ENCODE assay signal across 17 cellular contexts in the genomic region with DNA sequence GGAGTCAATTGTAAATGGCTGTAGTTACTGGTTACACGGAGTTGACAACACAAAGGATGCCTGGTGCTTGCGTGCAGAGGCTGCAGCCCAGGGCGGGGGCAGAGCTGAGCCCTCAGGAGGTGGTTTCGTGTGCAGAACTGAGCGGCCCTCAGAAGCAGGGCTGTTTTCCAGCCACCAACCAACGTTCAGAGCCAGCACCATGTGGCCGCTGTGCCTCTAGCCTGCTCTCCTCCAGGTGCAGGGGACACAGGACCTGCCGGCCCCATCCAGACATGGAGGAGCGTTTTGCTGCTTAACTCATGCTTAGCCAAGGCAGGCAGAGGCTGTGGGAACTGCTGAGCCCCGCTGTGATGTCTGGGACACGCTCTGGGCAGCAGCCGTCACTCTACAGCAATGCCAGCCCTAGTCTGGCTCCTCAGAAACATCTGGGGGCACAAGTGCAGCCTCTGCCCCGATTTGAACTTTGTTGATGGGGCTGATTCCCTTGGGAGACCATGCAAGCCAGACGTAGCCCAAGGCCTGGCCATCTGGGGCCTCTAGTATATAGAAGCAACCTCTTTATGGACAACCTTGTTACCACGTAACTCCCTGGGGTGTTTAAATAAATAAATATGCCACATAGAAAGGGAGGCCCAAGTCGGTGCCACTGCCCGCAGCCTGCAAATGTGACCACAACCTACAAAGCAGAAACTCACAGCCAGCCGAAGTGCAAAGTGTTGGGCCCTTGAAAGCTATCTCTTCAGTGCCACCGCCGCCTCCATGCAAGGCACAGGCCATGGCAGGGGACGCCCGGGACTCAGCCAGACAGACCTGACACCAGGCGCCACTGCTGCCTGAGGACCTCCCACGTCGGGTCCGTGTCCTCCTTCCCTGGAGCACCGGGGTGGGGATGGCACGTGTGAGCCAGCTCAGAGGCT. TPM values are rescaled to one million over a fixed set of nuclear protein-coding genes. Genes with fewer than 3 reads are reported as not detected.
DNase-seq lines count a peak whose midpoint lies in the region; TF ChIP-seq lines count a peak whose summit lies in the region.
"Had no signal": no experiment of that assay in that cellular context is flagged by ENCODE, and none has a peak within 500 bp of the region (broad histone marks: within the 10 kb centered on the region; RNA-seq: fewer than 3 reads in every experiment).

No MANE protein-coding gene starts in this region.

- H3K27ac Mint-ChIP-seq in endodermal cell (no peak overlapping the region), neural progenitor cell (no peak overlapping the region)
- no peak overlapping the region for H3K27ac Mint-ChIP-seq in activated CD4-positive, alpha-beta T cell treated with anti-CD3 and anti-CD28 coated beads, Interleukin-2, amount 10 ng/mL, durations not matched to agents 7 days and 5 days
- H3K27ac Mint-ChIP-seq: activated B cell treated with CpG ODN at 0.5 μM for 24 hours; CD4-positive, alpha-beta T cell; stimulated activated naive B cell treated with anti-CD40 and anti-IgM and Interleukin-4, amounts not matched to agents 10 μg/mL and 1 μg/mL and 100 μg/mL, for 72 hours had no signal

- H3K27me3 ChIP-seq in endodermal cell (ENCODE audit: control insufficient read depth, insufficient read depth, low read length, poor library complexity, severe bottlenecking), result no peaks in the 10 kb centered on the region
- H3K27me3 ChIP-seq in neural progenitor cell, result no peaks in the 10 kb centered on the region
- H3K27me3 ChIP-seq: Peyer's patch had no signal

- WGBS in endodermal cell (ENCODE audit: insufficient coverage in 1 of 2, insufficient read length in 1 of 2), 2 experiments, result 93% methylated on average over 19 to 28 of the region's 28 CpGs

- no peaks in the 10 kb centered on the region for H4K20me1 ChIP-seq in neural progenitor cell (ENCODE audit: low read depth)

- H3K9ac ChIP-seq in endodermal cell (ENCODE audit: extremely low read depth, low read length, poor library complexity, severe bottlenecking) (no peak overlapping the region), neural progenitor cell (no peak overlapping the region)
- H3K9ac ChIP-seq: parathyroid adenoma had no signal

- POLR2A ChIA-PET in activated CD4-positive, alpha-beta T cell treated with anti-CD3 and anti-CD28 coated beads, Interleukin-2, amount 10 ng/mL, durations not matched to agents 7 days and 5 days (lab: Charles Lee), result no interaction called here

- H3K36me3 ChIP-seq in endodermal cell (ENCODE audit: control insufficient read depth, insufficient read depth, low read length), result peaks cover 11% of the 10 kb centered on the region
- H3K36me3 ChIP-seq in neural progenitor cell, result no peaks in the 10 kb centered on the region

- H3K27me3 Mint-ChIP-seq in endodermal cell (ENCODE audit: insufficient read depth) (no peaks in the 10 kb centered on the region), neural progenitor cell (ENCODE audit: insufficient read depth, low read depth) (peaks cover 14% of the 10 kb centered on the region)
- no peaks in the 10 kb centered on the region for H3K27me3 Mint-ChIP-seq in activated CD4-positive, alpha-beta T cell treated with anti-CD3 and anti-CD28 coated beads, Interleukin-2, amount 10 ng/mL, durations not matched to agents 7 days and 5 days
- H3K27me3 Mint-ChIP-seq: activated B cell treated with CpG ODN at 0.5 μM for 24 hours; CD4-positive, alpha-beta T cell; stimulated activated naive B cell treated with anti-CD40 and anti-IgM and Interleukin-4, amounts not matched to agents 10 μg/mL and 1 μg/mL and 100 μg/mL, for 72 hours had no signal

- no peaks in the 10 kb centered on the region for H3F3A ChIP-seq in neural progenitor cell (ENCODE audit: low read depth)

- H3K4me3 ChIP-seq in endodermal cell (ENCODE audit: low read length) (no peak overlapping the region), neural progenitor cell (no peak overlapping the region)
- H3K4me3 ChIP-seq: Peyer's patch had no signal

- H3K36me3 Mint-ChIP-seq in endodermal cell (ENCODE audit: low read depth) (peaks cover 16% of the 10 kb centered on the region), neural progenitor cell (peaks cover 8% of the 10 kb centered on the region)
- H3K36me3 Mint-ChIP-seq in activated CD4-positive, alpha-beta T cell treated with anti-CD3 and anti-CD28 coated beads, Interleukin-2, amount 10 ng/mL, durations not matched to agents 7 days and 5 days (ENCODE audit: low read depth), result peaks cover 29% of the 10 kb centered on the region

- no peak overlapping the region for H3K4me2 ChIP-seq in neural progenitor cell

- peak overlapping the region; percentile 78 for H3K27ac ChIP-seq in endodermal cell (ENCODE audit: low read depth, low read length)
- H3K27ac ChIP-seq in neural progenitor cell, result no peak overlapping the region
- H3K27ac ChIP-seq: 22Rv1, parathyroid adenoma, Peyer's patch had no signal

- DNase-seq in NCI-H2171 treated with DMSO at 0.1 percent for 48 hours (lab: John Stamatoyannopoulos, UW) (peak; percentile 23), NCI-H2171 (lab: John Stamatoyannopoulos, UW) (no peak), NCI-H2107 treated with DMSO at 0.1 percent for 48 hours (lab: John Stamatoyannopoulos, UW; ENCODE audit: unreplicated experiment) (peak; percentile 86), endodermal cell (no peak), neural progenitor cell (ENCODE audit: low spot score) (peak; percentile 21), H4 (ENCODE audit: low spot score) (no peak), germinal center (ENCODE audit: low spot score) (no peak)
- no peak for DNase-seq in activated CD4-positive, alpha-beta T cell treated with anti-CD3 and anti-CD28 coated beads, Interleukin-2, amount 10 ng/mL, durations not matched to agents 7 days and 5 days
- DNase-seq: activated B cell treated with CpG ODN at 0.5 μM for 24 hours; amniotic stem cell; CD4-positive, alpha-beta T cell; NCI-H524 treated with DMSO at 0.1 percent for 48 hours; Peyer's patch; stimulated activated naive B cell treated with anti-CD40 and anti-IgM and Interleukin-4, amounts not matched to agents 10 μg/mL and 1 μg/mL and 100 μg/mL, for 72 hours; trophoblast cell had no signal

- no peak for TF ChIP-seq CTCF in endodermal cell (conservative IDR thresholded peaks at IDR 0.05)
- no peak for TF ChIP-seq CTCF in neural progenitor cell (IDR thresholded peaks at IDR 0.05)

- no peaks in the 10 kb centered on the region for H3K79me2 ChIP-seq in neural progenitor cell (ENCODE audit: low read depth)
- H3K79me2 ChIP-seq: parathyroid adenoma had no signal

- H3K9me3 ChIP-seq in endodermal cell (ENCODE audit: control insufficient read depth, low read length), result peaks cover 6% of the 10 kb centered on the region
- H3K9me3 ChIP-seq in neural progenitor cell (ENCODE audit: low read depth), result no peaks in the 10 kb centered on the region
- H3K9me3 ChIP-seq: Peyer's patch had no signal

- CTCF ChIA-PET in activated CD4-positive, alpha-beta T cell treated with anti-CD3 and anti-CD28 coated beads, Interleukin-2, amount 10 ng/mL, durations not matched to agents 7 days and 5 days (lab: Charles Lee), result no interaction called here

- H3K4me1 Mint-ChIP-seq in endodermal cell (no peaks in the 10 kb centered on the region), neural progenitor cell (peaks cover 7% of the 10 kb centered on the region)
- H3K4me1 Mint-ChIP-seq in activated CD4-positive, alpha-beta T cell treated with anti-CD3 and anti-CD28 coated beads, Interleukin-2, amount 10 ng/mL, durations not matched to agents 7 days and 5 days, result no peaks in the 10 kb centered on the region
- H3K4me1 Mint-ChIP-seq: activated B cell treated with CpG ODN at 0.5 μM for 24 hours had no signal

- no peak overlapping the region for H2AFZ ChIP-seq in neural progenitor cell (replicated peaks)
- H2AFZ ChIP-seq: parathyroid adenoma had no signal

- H3K9me3 Mint-ChIP-seq in endodermal cell (peaks cover 19% of the 10 kb centered on the region), neural progenitor cell (peaks cover 1% of the 10 kb centered on the region)
- peaks cover 26% of the 10 kb centered on the region for H3K9me3 Mint-ChIP-seq in activated CD4-positive, alpha-beta T cell treated with anti-CD3 and anti-CD28 coated beads, Interleukin-2, amount 10 ng/mL, durations not matched to agents 7 days and 5 days
- H3K9me3 Mint-ChIP-seq: activated B cell treated with CpG ODN at 0.5 μM for 24 hours; CD4-positive, alpha-beta T cell had no signal

- no peak overlapping the region for H3K4me3 Mint-ChIP-seq in endodermal cell
- H3K4me3 Mint-ChIP-seq in neural progenitor cell, result no peak overlapping the region
- H3K4me3 Mint-ChIP-seq in activated CD4-positive, alpha-beta T cell treated with anti-CD3 and anti-CD28 coated beads, Interleukin-2, amount 10 ng/mL, durations not matched to agents 7 days and 5 days, result no peak overlapping the region
- H3K4me3 Mint-ChIP-seq: activated B cell treated with CpG ODN at 0.5 μM for 24 hours; CD4-positive, alpha-beta T cell; stimulated activated naive B cell treated with anti-CD40 and anti-IgM and Interleukin-4, amounts not matched to agents 10 μg/mL and 1 μg/mL and 100 μg/mL, for 72 hours had no signal

- no peaks in the 10 kb centered on the region for H3K4me1 ChIP-seq in endodermal cell (ENCODE audit: control insufficient read depth, insufficient read depth, low read length)
- H3K4me1 ChIP-seq in neural progenitor cell, result no peaks in the 10 kb centered on the region
- H3K4me1 ChIP-seq: parathyroid adenoma, Peyer's patch had no signal

RNA-seq across cellular contexts. Expression of a gene that starts 42.1 kb away (rescaled TPM):
- 10 to 100 TPM; 11.2 to 13.9 TPM for total RNA-seq in endodermal cell
- polyA plus RNA-seq in endodermal cell (2013, experiment 1 of 2), result 63.1 TPM
- 59.4 TPM for polyA plus RNA-seq in endodermal cell (2013, experiment 2 of 2)
- 1.3 and 3.2 TPM in 2 replicates for total RNA-seq in neural progenitor cell (ENCODE audit: low replicate concordance)
- 0.43 and 2.8 TPM in 2 replicates for total RNA-seq in H4 (2014; rRNA removed; shearing (Covaris generic))
- 1 to 10 TPM; 1.4 to 1.8 TPM for total RNA-seq in activated CD4-positive, alpha-beta T cell treated with anti-CD3 and anti-CD28 coated beads, Interleukin-2, amount 10 ng/mL, durations not matched to agents 7 days and 5 days

Comparison
In these comparisons a context has a peak if more than half of its experiments do, and no peak if none do; other contexts are left out.
1. DNase-seq: peak in NCI-H2171 treated with DMSO at 0.1 percent for 48 hours (single experiment), NCI-H2107 treated with DMSO at 0.1 percent for 48 hours (single experiment) and neural progenitor cell (single experiment); none in NCI-H2171 (single experiment), endodermal cell (single experiment), H4 (single experiment), germinal center (single experiment) and activated CD4-positive, alpha-beta T cell treated with anti-CD3 and anti-CD28 coated beads, Interleukin-2, amount 10 ng/mL, durations not matched to agents 7 days and 5 days (single experiment).